In the genomic region with DNA sequence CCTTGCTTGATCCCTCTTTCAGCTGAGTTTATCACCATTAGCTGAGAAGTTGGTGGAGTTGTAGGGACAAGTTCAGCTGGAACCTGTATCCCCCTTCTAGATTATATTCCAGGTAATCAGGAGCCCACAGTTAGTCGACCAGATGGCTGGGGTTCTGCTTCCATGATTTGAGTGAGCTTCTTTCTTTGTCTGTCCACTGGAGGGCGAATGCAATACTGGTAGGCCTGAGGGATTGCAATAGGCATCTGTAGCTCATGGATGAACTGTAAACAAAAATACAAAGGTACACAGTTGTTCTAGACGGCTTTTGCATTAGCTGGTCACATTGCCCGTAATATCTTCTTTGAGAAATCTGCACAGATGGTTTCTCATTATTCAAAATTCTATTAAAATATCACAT, we compare ENCODE assay signal across 9 cellular contexts.
A peak's percentile ranks its signal among the peaks of the same experiment; 100 is the strongest.
DNase-seq lines count a peak whose midpoint lies in the region; FAIRE-seq and TF ChIP-seq lines count a peak whose summit lies in the region.
"Had no signal": no experiment of that assay in that cellular context is flagged by ENCODE, and none has a peak within 500 bp of the region (broad histone marks: within the 10 kb centered on the region; RNA-seq: fewer than 3 reads in every experiment).

No MANE protein-coding gene starts in this region.

- no peaks in the 10 kb centered on the region for H3K36me3 Mint-ChIP-seq in neural crest cell (ENCODE audit: low read depth)
- H3K36me3 Mint-ChIP-seq in activated T-helper 2 cell treated with anti-CD3 and anti-CD28 coated beads, Interferon-gamma antibody, Interleukin-2, Interleukin-4, amounts not matched to agents 10 μg/mL and 5 μg/mL and 100 μg/mL, durations not matched to agents 14 hours and 24 hours and 36 hours (ENCODE audit: low read depth), result no peaks in the 10 kb centered on the region
- H3K36me3 Mint-ChIP-seq: CD4-positive, CD25-positive, alpha-beta regulatory T cell had no signal

- peak; percentile 31 for TF ChIP-seq CTCF in LNCAP (IDR thresholded peaks at IDR 0.05)
- peak; percentile 36 for TF ChIP-seq CTCF in cardiac fibroblast (IDR thresholded peaks at IDR 0.05; ENCODE audit: low read depth, low read length)
- TF ChIP-seq CTCF in neural crest cell (conservative IDR thresholded peaks at IDR 0.05), result peak; percentile 38
- TF ChIP-seq CTCF in D721Med (IDR thresholded peaks at IDR 0.05; ENCODE audit: insufficient read depth, missing control alignments), result no peak

- DNase-seq in NCI-H2227 (lab: John Stamatoyannopoulos, UW; ENCODE audit: unreplicated experiment) (peak; percentile 11), NCI-H2227 treated with DMSO at 0.1 percent for 48 hours (lab: John Stamatoyannopoulos, UW) (no peak), cardiac fibroblast (ENCODE audit: low read depth in 2 of 2) (peak; percentile 12 to 45), neural crest cell (ENCODE audit: low read depth, low spot score) (no peak), D721Med (ENCODE audit: insufficient read length, low spot score) (no peak), middle frontal gyrus (ENCODE audit: extremely low spot score, low spot score) (no peak)
- DNase-seq in activated T-helper 2 cell treated with anti-CD3 and anti-CD28 coated beads, Interferon-gamma antibody, Interleukin-2, Interleukin-4, amounts not matched to agents 10 μg/mL and 5 μg/mL and 100 μg/mL, durations not matched to agents 14 hours and 24 hours and 36 hours (ENCODE audit: low spot score), result no peak

- FAIRE-seq in D721Med (lab: Jason Lieb, UNC), result no peak

- no peak overlapping the region for H3K4me3 Mint-ChIP-seq in neural crest cell
- H3K4me3 Mint-ChIP-seq in activated T-helper 2 cell treated with anti-CD3 and anti-CD28 coated beads, Interferon-gamma antibody, Interleukin-2, Interleukin-4, amounts not matched to agents 10 μg/mL and 5 μg/mL and 100 μg/mL, durations not matched to agents 14 hours and 24 hours and 36 hours (ENCODE audit: low read depth), result no peak overlapping the region
- H3K4me3 Mint-ChIP-seq: CD4-positive, CD25-positive, alpha-beta regulatory T cell had no signal

- H3K27me3 Mint-ChIP-seq in neural crest cell (ENCODE audit: low read depth), result no peaks in the 10 kb centered on the region
- H3K27me3 Mint-ChIP-seq in activated T-helper 2 cell treated with anti-CD3 and anti-CD28 coated beads, Interferon-gamma antibody, Interleukin-2, Interleukin-4, amounts not matched to agents 10 μg/mL and 5 μg/mL and 100 μg/mL, durations not matched to agents 14 hours and 24 hours and 36 hours (ENCODE audit: low read depth), result no peaks in the 10 kb centered on the region

- H3K27ac Mint-ChIP-seq in neural crest cell (ENCODE audit: unreplicated experiment), result no peak overlapping the region
- no peak overlapping the region for H3K27ac Mint-ChIP-seq in activated T-helper 2 cell treated with anti-CD3 and anti-CD28 coated beads, Interferon-gamma antibody, Interleukin-2, Interleukin-4, amounts not matched to agents 10 μg/mL and 5 μg/mL and 100 μg/mL, durations not matched to agents 14 hours and 24 hours and 36 hours
- H3K27ac Mint-ChIP-seq: CD4-positive, CD25-positive, alpha-beta regulatory T cell had no signal

- intact Hi-C loops in activated T-helper 2 cell treated with anti-CD3 and anti-CD28 coated beads, Interferon-gamma antibody, Interleukin-2, Interleukin-4, amounts not matched to agents 10 μg/mL and 5 μg/mL and 100 μg/mL, durations not matched to agents 14 hours and 24 hours and 36 hours (cut with micrococcal nuclease), result no loop called here

- no peak overlapping the region for H3K4me3 ChIP-seq in cardiac fibroblast (replicated peaks in 1 of 2; ENCODE audit: low read depth in 2 of 2, low read length in 2 of 2)

- peaks cover 12% of the 10 kb centered on the region for H3K4me1 Mint-ChIP-seq in neural crest cell
- H3K4me1 Mint-ChIP-seq in activated T-helper 2 cell treated with anti-CD3 and anti-CD28 coated beads, Interferon-gamma antibody, Interleukin-2, Interleukin-4, amounts not matched to agents 10 μg/mL and 5 μg/mL and 100 μg/mL, durations not matched to agents 14 hours and 24 hours and 36 hours (ENCODE audit: low read depth), result no peaks in the 10 kb centered on the region

- no peaks in the 10 kb centered on the region for H3K9me3 Mint-ChIP-seq in neural crest cell
- H3K9me3 Mint-ChIP-seq in activated T-helper 2 cell treated with anti-CD3 and anti-CD28 coated beads, Interferon-gamma antibody, Interleukin-2, Interleukin-4, amounts not matched to agents 10 μg/mL and 5 μg/mL and 100 μg/mL, durations not matched to agents 14 hours and 24 hours and 36 hours, result no peaks in the 10 kb centered on the region
- H3K9me3 Mint-ChIP-seq: CD4-positive, CD25-positive, alpha-beta regulatory T cell had no signal

Comparison
In these comparisons a context has a peak if more than half of its experiments do, and no peak if none do; other contexts are left out.
1. DNase-seq: peak in NCI-H2227 (single experiment) and cardiac fibroblast (2 of 2); none in NCI-H2227 treated with DMSO at 0.1 percent for 48 hours (single experiment), neural crest cell (single experiment), D721Med (single experiment), middle frontal gyrus (single experiment) and activated T-helper 2 cell treated with anti-CD3 and anti-CD28 coated beads, Interferon-gamma antibody, Interleukin-2, Interleukin-4, amounts not matched to agents 10 μg/mL and 5 μg/mL and 100 μg/mL, durations not matched to agents 14 hours and 24 hours and 36 hours (single experiment).